In the genomic region with DNA sequence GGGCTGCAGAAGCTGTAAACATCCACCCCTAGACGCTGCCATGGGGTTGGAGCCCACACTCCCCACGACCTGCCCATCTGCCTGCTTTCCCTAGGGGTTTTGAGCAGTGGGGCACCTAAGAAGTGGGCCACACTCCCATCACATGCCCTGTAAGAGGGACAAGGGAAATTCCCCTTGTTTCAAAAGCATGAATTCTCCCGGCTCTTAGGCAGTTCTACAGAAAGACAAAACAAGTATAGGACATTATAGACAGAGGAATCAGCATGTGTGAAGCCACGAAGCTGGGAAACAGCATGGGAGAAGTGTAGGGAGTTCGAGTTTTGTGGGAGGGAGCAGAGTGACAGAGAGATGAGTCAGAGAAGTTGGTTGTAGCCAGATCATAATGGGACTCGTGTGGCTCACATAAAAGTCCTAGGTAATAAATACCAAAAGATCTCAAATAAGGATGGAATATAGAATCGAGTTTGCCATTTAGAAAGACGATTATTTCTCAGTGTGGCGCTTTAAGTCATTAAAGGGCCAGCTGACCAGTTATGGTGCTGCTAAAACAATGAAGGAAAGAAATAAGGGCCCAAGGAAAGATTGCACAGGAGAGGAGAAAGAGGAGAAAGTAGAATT, we compare ENCODE assay signal across 1 cellular context.
TF ChIP-seq lines count a peak whose summit lies in the region.

No MANE protein-coding gene starts in this region.

TF ChIP-seq in H1, 55 proteins besides CTCF, POLR2A, EP300 and RAD21:
- TF ChIP-seq POU5F1 (IDR thresholded peaks at IDR 0.05; ENCODE audit: low read depth, low read length) = no peak
- TF ChIP-seq, protein P1, sequence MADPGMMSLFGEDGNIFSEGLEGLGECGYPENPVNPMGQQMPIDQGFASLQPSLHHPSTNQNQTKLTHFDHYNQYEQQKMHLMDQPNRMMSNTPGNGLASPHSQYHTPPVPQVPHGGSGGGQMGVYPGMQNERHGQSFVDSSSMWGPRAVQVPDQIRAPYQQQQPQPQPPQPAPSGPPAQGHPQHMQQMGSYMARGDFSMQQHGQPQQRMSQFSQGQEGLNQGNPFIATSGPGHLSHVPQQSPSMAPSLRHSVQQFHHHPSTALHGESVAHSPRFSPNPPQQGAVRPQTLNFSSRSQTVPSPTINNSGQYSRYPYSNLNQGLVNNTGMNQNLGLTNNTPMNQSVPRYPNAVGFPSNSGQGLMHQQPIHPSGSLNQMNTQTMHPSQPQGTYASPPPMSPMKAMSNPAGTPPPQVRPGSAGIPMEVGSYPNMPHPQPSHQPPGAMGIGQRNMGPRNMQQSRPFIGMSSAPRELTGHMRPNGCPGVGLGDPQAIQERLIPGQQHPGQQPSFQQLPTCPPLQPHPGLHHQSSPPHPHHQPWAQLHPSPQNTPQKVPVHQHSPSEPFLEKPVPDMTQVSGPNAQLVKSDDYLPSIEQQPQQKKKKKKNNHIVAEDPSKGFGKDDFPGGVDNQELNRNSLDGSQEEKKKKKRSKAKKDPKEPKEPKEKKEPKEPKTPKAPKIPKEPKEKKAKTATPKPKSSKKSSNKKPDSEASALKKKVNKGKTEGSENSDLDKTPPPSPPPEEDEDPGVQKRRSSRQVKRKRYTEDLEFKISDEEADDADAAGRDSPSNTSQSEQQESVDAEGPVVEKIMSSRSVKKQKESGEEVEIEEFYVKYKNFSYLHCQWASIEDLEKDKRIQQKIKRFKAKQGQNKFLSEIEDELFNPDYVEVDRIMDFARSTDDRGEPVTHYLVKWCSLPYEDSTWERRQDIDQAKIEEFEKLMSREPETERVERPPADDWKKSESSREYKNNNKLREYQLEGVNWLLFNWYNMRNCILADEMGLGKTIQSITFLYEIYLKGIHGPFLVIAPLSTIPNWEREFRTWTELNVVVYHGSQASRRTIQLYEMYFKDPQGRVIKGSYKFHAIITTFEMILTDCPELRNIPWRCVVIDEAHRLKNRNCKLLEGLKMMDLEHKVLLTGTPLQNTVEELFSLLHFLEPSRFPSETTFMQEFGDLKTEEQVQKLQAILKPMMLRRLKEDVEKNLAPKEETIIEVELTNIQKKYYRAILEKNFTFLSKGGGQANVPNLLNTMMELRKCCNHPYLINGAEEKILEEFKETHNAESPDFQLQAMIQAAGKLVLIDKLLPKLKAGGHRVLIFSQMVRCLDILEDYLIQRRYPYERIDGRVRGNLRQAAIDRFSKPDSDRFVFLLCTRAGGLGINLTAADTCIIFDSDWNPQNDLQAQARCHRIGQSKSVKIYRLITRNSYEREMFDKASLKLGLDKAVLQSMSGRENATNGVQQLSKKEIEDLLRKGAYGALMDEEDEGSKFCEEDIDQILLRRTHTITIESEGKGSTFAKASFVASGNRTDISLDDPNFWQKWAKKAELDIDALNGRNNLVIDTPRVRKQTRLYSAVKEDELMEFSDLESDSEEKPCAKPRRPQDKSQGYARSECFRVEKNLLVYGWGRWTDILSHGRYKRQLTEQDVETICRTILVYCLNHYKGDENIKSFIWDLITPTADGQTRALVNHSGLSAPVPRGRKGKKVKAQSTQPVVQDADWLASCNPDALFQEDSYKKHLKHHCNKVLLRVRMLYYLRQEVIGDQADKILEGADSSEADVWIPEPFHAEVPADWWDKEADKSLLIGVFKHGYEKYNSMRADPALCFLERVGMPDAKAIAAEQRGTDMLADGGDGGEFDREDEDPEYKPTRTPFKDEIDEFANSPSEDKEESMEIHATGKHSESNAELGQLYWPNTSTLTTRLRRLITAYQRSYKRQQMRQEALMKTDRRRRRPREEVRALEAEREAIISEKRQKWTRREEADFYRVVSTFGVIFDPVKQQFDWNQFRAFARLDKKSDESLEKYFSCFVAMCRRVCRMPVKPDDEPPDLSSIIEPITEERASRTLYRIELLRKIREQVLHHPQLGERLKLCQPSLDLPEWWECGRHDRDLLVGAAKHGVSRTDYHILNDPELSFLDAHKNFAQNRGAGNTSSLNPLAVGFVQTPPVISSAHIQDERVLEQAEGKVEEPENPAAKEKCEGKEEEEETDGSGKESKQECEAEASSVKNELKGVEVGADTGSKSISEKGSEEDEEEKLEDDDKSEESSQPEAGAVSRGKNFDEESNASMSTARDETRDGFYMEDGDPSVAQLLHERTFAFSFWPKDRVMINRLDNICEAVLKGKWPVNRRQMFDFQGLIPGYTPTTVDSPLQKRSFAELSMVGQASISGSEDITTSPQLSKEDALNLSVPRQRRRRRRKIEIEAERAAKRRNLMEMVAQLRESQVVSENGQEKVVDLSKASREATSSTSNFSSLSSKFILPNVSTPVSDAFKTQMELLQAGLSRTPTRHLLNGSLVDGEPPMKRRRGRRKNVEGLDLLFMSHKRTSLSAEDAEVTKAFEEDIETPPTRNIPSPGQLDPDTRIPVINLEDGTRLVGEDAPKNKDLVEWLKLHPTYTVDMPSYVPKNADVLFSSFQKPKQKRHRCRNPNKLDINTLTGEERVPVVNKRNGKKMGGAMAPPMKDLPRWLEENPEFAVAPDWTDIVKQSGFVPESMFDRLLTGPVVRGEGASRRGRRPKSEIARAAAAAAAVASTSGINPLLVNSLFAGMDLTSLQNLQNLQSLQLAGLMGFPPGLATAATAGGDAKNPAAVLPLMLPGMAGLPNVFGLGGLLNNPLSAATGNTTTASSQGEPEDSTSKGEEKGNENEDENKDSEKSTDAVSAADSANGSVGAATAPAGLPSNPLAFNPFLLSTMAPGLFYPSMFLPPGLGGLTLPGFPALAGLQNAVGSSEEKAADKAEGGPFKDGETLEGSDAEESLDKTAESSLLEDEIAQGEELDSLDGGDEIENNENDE (IDR thresholded peaks at IDR 0.05; ENCODE audit: insufficient replicate concordance, low read length) = no peak
- TF ChIP-seq POLR2AphosphoS5 (IDR thresholded peaks at IDR 0.05; ENCODE audit: low read depth, low read length) = no peak
- no peak for TF ChIP-seq KDM1A (IDR thresholded peaks at IDR 0.05; ENCODE audit: borderline replicate concordance, low read length)
- TF ChIP-seq RNF2 (IDR thresholded peaks at IDR 0.05; ENCODE audit: borderline replicate concordance, low read depth, low read length, missing control alignments, poor library complexity, severe bottlenecking) = no peak
- TF ChIP-seq JUND (IDR thresholded peaks at IDR 0.05; ENCODE audit: low read length) = no peak
- no peak for TF ChIP-seq SIX5 (IDR thresholded peaks at IDR 0.05; ENCODE audit: low read depth, low read length)
- TF ChIP-seq SAP30 (IDR thresholded peaks at IDR 0.05; ENCODE audit: insufficient read depth, insufficient replicate concordance, low read length) = no peak
- no peak for TF ChIP-seq SIRT6 (IDR thresholded peaks at IDR 0.05; ENCODE audit: low read length)
- no peak for TF ChIP-seq SP1 (IDR thresholded peaks at IDR 0.05; ENCODE audit: low read depth, low read length)
- no peak for TF ChIP-seq TCF12 (IDR thresholded peaks at IDR 0.05; ENCODE audit: low read depth, low read length)
- no peak for TF ChIP-seq SRF (IDR thresholded peaks at IDR 0.05; ENCODE audit: low read depth, low read length)
- no peak for TF ChIP-seq MAFK (IDR thresholded peaks at IDR 0.05; ENCODE audit: low read depth, low read length)
- TF ChIP-seq RFX5 (IDR thresholded peaks at IDR 0.05; ENCODE audit: borderline replicate concordance, low read depth, low read length) = no peak
- no peak for TF ChIP-seq BRCA1 (IDR thresholded peaks at IDR 0.05; ENCODE audit: low read depth, low read length)
- TF ChIP-seq SUZ12 (IDR thresholded peaks at IDR 0.05; ENCODE audit: low read length) = no peak
- no peak for TF ChIP-seq JUN (IDR thresholded peaks at IDR 0.05; ENCODE audit: low read depth, low read length)
- no peak for TF ChIP-seq CHD2 (IDR thresholded peaks at IDR 0.05; ENCODE audit: low read length)
- TF ChIP-seq CBX5 (IDR thresholded peaks at IDR 0.05; ENCODE audit: low read depth, low read length) = no peak
- no peak for TF ChIP-seq RXRA (IDR thresholded peaks at IDR 0.05; ENCODE audit: insufficient read depth, low read depth, low read length)
